32 cellular contexts compared by ENCODE assay signal in genomic region chr10:97356918-97357317, GRCh38.
"Had no signal": no experiment of that assay in that cellular context is flagged by ENCODE, and none has a peak within 500 bp of the region (broad histone marks: within the 10 kb centered on the region; RNA-seq: fewer than 3 reads in every experiment).

No MANE protein-coding gene starts in this region.

- H3K27ac ChIP-seq: epithelial cell of prostate, gastroesophageal sphincter, hepatocyte, ovary, prostate gland, thyroid gland, upper lobe of right lung had no signal

- H3K27ac Mint-ChIP-seq: activated naive CD8-positive, alpha-beta T cell; activated T-cell treated with anti-CD3 and anti-CD28 coated beads, Interleukin-2, amount 50 U/mL, for 72 hours; memory B cell; naive thymus-derived CD8-positive, alpha-beta T cell; stimulated activated memory B cell treated with anti-CD40 and anti-IgM and Interleukin-4, amounts not matched to agents 10 μg/mL and 1 μg/mL and 100 μg/mL, for 72 hours had no signal

- H3K9me3 ChIP-seq: esophagus squamous epithelium, gastroesophageal sphincter, ovary, prostate gland, thyroid gland, upper lobe of right lung had no signal

- H2AFZ ChIP-seq: hepatocyte had no signal

- H3K4me3 Mint-ChIP-seq: activated naive CD8-positive, alpha-beta T cell; activated T-cell treated with anti-CD3 and anti-CD28 coated beads, Interleukin-2, amount 50 U/mL, for 72 hours; central memory CD8-positive, alpha-beta T cell; memory B cell; naive thymus-derived CD8-positive, alpha-beta T cell; stimulated activated memory B cell treated with anti-CD40 and anti-IgM and Interleukin-4, amounts not matched to agents 10 μg/mL and 1 μg/mL and 100 μg/mL, for 72 hours; stimulated activated naive CD8-positive, alpha-beta T cell treated with anti-CD3 and anti-CD28 coated beads, Interleukin-15, amount 100 ng/mL, for 72 hours; T-helper 2 cell treated with Interferon-gamma antibody and Interleukin-4, amounts not matched to agents 5 μg/mL and 100 μg/mL, for 36 hours had no signal

- H3K27me3 ChIP-seq: esophagus squamous epithelium, gastroesophageal sphincter, hepatocyte, ovary, thyroid gland, upper lobe of right lung had no signal

- H3K9me3 Mint-ChIP-seq: activated T-cell treated with anti-CD3 and anti-CD28 coated beads, Interleukin-2, amount 50 U/mL, for 72 hours; central memory CD8-positive, alpha-beta T cell; memory B cell; naive thymus-derived CD8-positive, alpha-beta T cell; stimulated activated memory B cell treated with anti-CD40 and anti-IgM and Interleukin-4, amounts not matched to agents 10 μg/mL and 1 μg/mL and 100 μg/mL, for 72 hours; stimulated activated naive CD8-positive, alpha-beta T cell treated with anti-CD3 and anti-CD28 coated beads, Interleukin-15, amount 100 ng/mL, for 72 hours; T-helper 2 cell treated with Interferon-gamma antibody and Interleukin-4, amounts not matched to agents 5 μg/mL and 100 μg/mL, for 36 hours had no signal

- H3K36me3 ChIP-seq: ovary, prostate gland, upper lobe of right lung had no signal

- FAIRE-seq: bronchial epithelial cell, keratinocyte had no signal

- H3K79me2 ChIP-seq: hepatocyte had no signal

- H3K4me3 ChIP-seq: esophagus squamous epithelium, gastroesophageal sphincter, hepatocyte, ovary, prostate gland, skin epidermis, thyroid gland, upper lobe of right lung had no signal

- H3K4me2 ChIP-seq: hepatocyte had no signal

- DNase-seq: activated CD4-positive, alpha-beta T cell treated with anti-CD3 and anti-CD28 coated beads for 4 hours; activated CD4-positive, alpha-beta T cell treated with anti-CD3 and anti-CD28 coated beads, Interleukin-2, amount 50 U/mL, for 4 hours; activated CD4-positive, CD25-positive, alpha-beta regulatory T cell; activated naive CD4-positive, alpha-beta T cell; activated T-cell treated with anti-CD3 and anti-CD28 coated beads for 4 hours; activated T-cell treated with anti-CD3 and anti-CD28 coated beads, Interleukin-2, amount 50 U/mL, for 72 hours; anterior cingulate cortex; effector CD4-positive, alpha-beta T cell; esophagus squamous epithelium; left cardiac atrium; left ventricle myocardium superior; naive thymus-derived CD8-positive, alpha-beta T cell; ovary; retina; stimulated activated CD4-positive, alpha-beta T cell treated with anti-CD3 and anti-CD28 coated beads, Interleukin-4, amount 100 ng/mL, for 24 hours; stimulated activated naive CD8-positive, alpha-beta T cell treated with anti-CD3 and anti-CD28 coated beads, Interleukin-15, amount 100 ng/mL, for 72 hours; substantia nigra; T-helper 1 cell; thyroid gland; upper lobe of right lung had no signal

- H3K4me1 ChIP-seq: prostate gland had no signal

- H3K4me1 Mint-ChIP-seq: memory B cell; stimulated activated memory B cell treated with anti-CD40 and anti-IgM and Interleukin-4, amounts not matched to agents 10 μg/mL and 1 μg/mL and 100 μg/mL, for 72 hours; stimulated activated naive CD8-positive, alpha-beta T cell treated with anti-CD3 and anti-CD28 coated beads, Interleukin-15, amount 100 ng/mL, for 72 hours had no signal

- H3K27me3 Mint-ChIP-seq: activated naive CD8-positive, alpha-beta T cell; central memory CD8-positive, alpha-beta T cell; memory B cell; naive thymus-derived CD8-positive, alpha-beta T cell; stimulated activated memory B cell treated with anti-CD40 and anti-IgM and Interleukin-4, amounts not matched to agents 10 μg/mL and 1 μg/mL and 100 μg/mL, for 72 hours; stimulated activated naive CD8-positive, alpha-beta T cell treated with anti-CD3 and anti-CD28 coated beads, Interleukin-15, amount 100 ng/mL, for 72 hours had no signal
